Comparison of ENCODE assay signal across 9 cellular contexts in genomic region chr17:51166198-51166986, GRCh38. TPM values are rescaled to one million over a fixed set of nuclear protein-coding genes. Genes with fewer than 3 reads are reported as not detected.
A peak's percentile ranks its signal among the peaks of the same experiment; 100 is the strongest.
DNase-seq lines count a peak whose midpoint lies in the region; ATAC-seq, FAIRE-seq and TF ChIP-seq lines count a peak whose summit lies in the region.
"Had no signal": no experiment of that assay in that cellular context is flagged by ENCODE, and none has a peak within 500 bp of the region (broad histone marks: within the 10 kb centered on the region; RNA-seq: fewer than 3 reads in every experiment).

TSS of gene NME2 (plus strand) at chr17:51166411. CDS start at chr17:51166831, 420 bp downstream.

- TF ChIP-seq EP300 in HepG2 (IDR thresholded peaks at IDR 0.05; ENCODE audit: low read depth in 2 of 2, low read length in 2 of 2) (no peak), HepG2 (CRISPR knock-in tag; IDR thresholded peaks at IDR 0.05; ENCODE audit: borderline replicate concordance) (no peak)

- peaks cover 36% of the 10 kb centered on the region for H3K4me1 Mint-ChIP-seq in activated CD4-positive, alpha-beta T cell treated with anti-CD3 and anti-CD28 coated beads, Interleukin-2, amount 10 ng/mL, durations not matched to agents 7 days and 5 days

- H3K4me2 ChIP-seq in HepG2 (ENCODE audit: low read depth, low read length): peak within 1 kb of the TSS; percentile 88

- ATAC-seq in GM18870 (IDR thresholded peaks at IDR 0.05; ENCODE audit: unreplicated experiment) (peak; percentile 59), HG03108 (IDR thresholded peaks at IDR 0.05; ENCODE audit: unreplicated experiment) (peak; percentile 81), HepG2 (peak; percentile 91)

- peak within 1 kb of the TSS; percentile 85 for H2AFZ ChIP-seq in HepG2 (ENCODE audit: low read length)

- intact Hi-C loops in HepG2 (cut with micrococcal nuclease; ENCODE audit: unreplicated experiment): loop anchor here (2.0 to 5.0 kb wide), 2 partner anchors 94 to 164 kb away; partner anchors contain the start of genes MBTD1 and UTP18

- peak within 1 kb of the TSS; percentile 89 for H3K9ac ChIP-seq in HepG2 (ENCODE audit: insufficient read depth, low read depth, low read length)

- H3K27me3 ChIP-seq in HepG2 (ENCODE audit: control insufficient read depth in 1 of 2, insufficient read depth in 2 of 2, low read length in 2 of 2): no peaks in the 10 kb centered on the region

- CTCF ChIA-PET in activated CD4-positive, alpha-beta T cell treated with anti-CD3 and anti-CD28 coated beads, Interleukin-2, amount 10 ng/mL, durations not matched to agents 7 days and 5 days (lab: Charles Lee): interaction anchor here (0.9 to 1.2 kb wide), 3 partner anchors 14 to 314 kb away, joined by 3 read pairs; no protein-coding TSS in a partner anchor
- CTCF ChIA-PET in HepG2 (lab: Yijun Ruan, JAX; ENCODE audit: low intra/inter-chr PET ratio, low total read pairs): interaction anchor here (1.1 to 1.6 kb wide), 3 partner anchors 47 to 166 kb away, joined by 3 to 5 read pairs (median 4); no protein-coding TSS in a partner anchor

- peak within 1 kb of the TSS; percentile 92 for H3K4me3 ChIP-seq in AG10803 (ENCODE audit: low read length)
- H3K4me3 ChIP-seq in HepG2 (replicated peaks in 1 of 3; ENCODE audit: insufficient read depth in 1 of 3, low read depth in 2 of 3, low read length in 3 of 3): peak within 1 kb of the TSS; percentile 70 to 96 (median 88)

- peak; percentile 42; the same call in 1 of the 2 replicates for TF ChIP-seq RAD21 in HepG2 (CRISPR knock-in tag; IDR thresholded peaks at IDR 0.05)

- WGBS in HepG2 (ENCODE audit: low lambda C conversion rate): 1% methylated on average over 27 of the region's 98 CpGs

- FAIRE-seq in HepG2 (lab: Jason Lieb, UNC): peak; percentile 85
- FAIRE-seq: endometrium had no signal

- BruUV-seq in HepG2 (replicated peaks; lab: Mats Ljungman, UMichigan): no TSS peak

- H3K9me3 Mint-ChIP-seq in activated CD4-positive, alpha-beta T cell treated with anti-CD3 and anti-CD28 coated beads, Interleukin-2, amount 10 ng/mL, durations not matched to agents 7 days and 5 days: no peaks in the 10 kb centered on the region

- H3K27me3 Mint-ChIP-seq in activated CD4-positive, alpha-beta T cell treated with anti-CD3 and anti-CD28 coated beads, Interleukin-2, amount 10 ng/mL, durations not matched to agents 7 days and 5 days: no peaks in the 10 kb centered on the region

- TF ChIP-seq POLR2A in HepG2 (IDR thresholded peaks at IDR 0.05; ENCODE audit: insufficient read depth in 1 of 2, low read depth in 2 of 2, low read length in 2 of 2): peak; percentile 90 to 93

- DNase-seq in AG10803 (ENCODE audit: low read depth) (peak; percentile 81), NCI-H460 (ENCODE audit: extremely low read depth, low read depth) (peak; percentile 84), dermis blood vessel endothelial cell (peak; percentile 81), HepG2 (ENCODE audit: low spot score) (peak; percentile 89)
- peak; percentile 65 for DNase-seq in activated CD4-positive, alpha-beta T cell treated with anti-CD3 and anti-CD28 coated beads, Interleukin-2, amount 10 ng/mL, durations not matched to agents 7 days and 5 days
- DNase-seq in stimulated activated CD4-positive, alpha-beta T cell treated with anti-CD3 and anti-CD28 coated beads, Interleukin-4, amount 100 ng/mL, for 1 hour: peak; percentile 74

- H3K36me3 ChIP-seq in HepG2 (replicated peaks in 1 of 2; ENCODE audit: control insufficient read depth in 1 of 2, insufficient read depth in 2 of 2, low read length in 2 of 2): peaks cover 22 to 58% of the 10 kb centered on the region in 2 experiments

- peak within 1 kb of the TSS; percentile 90 for H3K4me3 Mint-ChIP-seq in activated CD4-positive, alpha-beta T cell treated with anti-CD3 and anti-CD28 coated beads, Interleukin-2, amount 10 ng/mL, durations not matched to agents 7 days and 5 days

- peak within 1 kb of the TSS; percentile 100 for H3K27ac Mint-ChIP-seq in activated CD4-positive, alpha-beta T cell treated with anti-CD3 and anti-CD28 coated beads, Interleukin-2, amount 10 ng/mL, durations not matched to agents 7 days and 5 days

- in situ Hi-C loops in HepG2 (cut with HindIII; ENCODE audit: extremely low pct_ligation_motif_present, low pct_unique_long_range_greater_than_20kb): no loop called here

- TF ChIP-seq CTCF in AG10803 (conservative IDR thresholded peaks at IDR 0.05; ENCODE audit: low read length) (0 out of 2 replicates have a peak, but pooled peaks have one; percentile 3), HepG2 (CRISPR knock-in tag; IDR thresholded peaks at IDR 0.05) (peak; percentile 50)

- peak within 1 kb of the TSS; percentile 80 for H3K27ac ChIP-seq in HepG2 (ENCODE audit: extremely low read length, insufficient read depth, low read length)

- no peaks in the 10 kb centered on the region for H4K20me1 ChIP-seq in HepG2 (ENCODE audit: insufficient read depth, low read length)

- no peaks in the 10 kb centered on the region for H3K9me3 ChIP-seq in HepG2 (ENCODE audit: low read length)

- H3K4me1 ChIP-seq in HepG2 (ENCODE audit: insufficient read depth, low read length): peaks cover 32% of the 10 kb centered on the region

- peaks cover 17% of the 10 kb centered on the region for H3K79me2 ChIP-seq in HepG2 (ENCODE audit: insufficient read depth, low read length)

- peaks cover 48% of the 10 kb centered on the region for H3K36me3 Mint-ChIP-seq in activated CD4-positive, alpha-beta T cell treated with anti-CD3 and anti-CD28 coated beads, Interleukin-2, amount 10 ng/mL, durations not matched to agents 7 days and 5 days (ENCODE audit: low read depth)

- POLR2A ChIA-PET in activated CD4-positive, alpha-beta T cell treated with anti-CD3 and anti-CD28 coated beads, Interleukin-2, amount 10 ng/mL, durations not matched to agents 7 days and 5 days (lab: Charles Lee): interaction anchor here (1.7 kb wide), 1 partner anchor 13 kb away, joined by 4 read pairs; the partner anchor contains the start of gene NME1
- POLR2A ChIA-PET in HepG2 (lab: Yijun Ruan, JAX): interaction anchor here (0.7 to 5.3 kb wide), 4 partner anchors 12 to 95 kb away, joined by 3 to 43 read pairs (median 4); partner anchors contain the start of gene NME1

TF ChIP-seq in HepG2, 621 proteins besides CTCF, POLR2A, EP300 and RAD21 (continues in another document):
- no peak for TF ChIP-seq ZFP36L2 (CRISPR knock-in tag; IDR thresholded peaks at IDR 0.05)
- peak; percentile 35; the same call in 1 of the 2 replicates for TF ChIP-seq IRF2 (CRISPR knock-in tag; IDR thresholded peaks at IDR 0.05)
- TF ChIP-seq PBX3 (CRISPR knock-in tag; IDR thresholded peaks at IDR 0.05; ENCODE audit: borderline replicate concordance): 0 out of 2 replicates have a peak, but pooled peaks have one; percentile 4
- 0 out of 2 replicates have a peak, but pooled peaks have one; percentile 7 for TF ChIP-seq ARHGAP35 (CRISPR knock-in tag; IDR thresholded peaks at IDR 0.05; ENCODE audit: borderline replicate concordance)
- TF ChIP-seq NFATC3 (CRISPR knock-in tag; IDR thresholded peaks at IDR 0.05): peak; percentile 81; the same call in 1 of the 2 replicates
- peak; percentile 12; the same call in 1 of the 2 replicates for TF ChIP-seq ZNF670 (CRISPR knock-in tag; IDR thresholded peaks at IDR 0.05; ENCODE audit: borderline replicate concordance)
- no peak for TF ChIP-seq KDM1A (CRISPR knock-in tag; IDR thresholded peaks at IDR 0.05)
- TF ChIP-seq ZNF564 (CRISPR knock-in tag; IDR thresholded peaks at IDR 0.05): 0 out of 2 replicates have a peak, but pooled peaks have one; percentile 86
- TF ChIP-seq ZNF260 (CRISPR knock-in tag; IDR thresholded peaks at IDR 0.05; ENCODE audit: borderline replicate concordance, low read depth): no peak

RNA-seq across cellular contexts. Expression of gene NME2, which starts in this region (rescaled TPM):
- 769 and 858 TPM in 2 replicates for total RNA-seq in NCI-H460 (2014; rRNA removed; shearing (Covaris generic))
- 1,103 and 1,477 TPM in 2 replicates for polyA plus RNA-seq in NCI-H460 (2014; cell fraction: nucleus; rRNA removed)
- 100 to 1,000 TPM; 368 to 415 TPM for total RNA-seq in activated CD4-positive, alpha-beta T cell treated with anti-CD3 and anti-CD28 coated beads, Interleukin-2, amount 10 ng/mL, durations not matched to agents 7 days and 5 days
- total RNA-seq in dermis blood vessel endothelial cell: 537 and 883 TPM in 2 replicates
- total RNA-seq in HepG2 (2016; rRNA removed; fragmentation: Illumina TruSeq; extraction: Trizol): 1,213 and 1,462 TPM in 2 replicates
- 3,248 and 3,475 TPM in 2 replicates for total RNA-seq in HepG2 (2016; cell fraction: cytosol; rRNA removed; fragmentation: Illumina TruSeq; extraction: Trizol; ENCODE audit: low read depth)
- total RNA-seq in HepG2 (2016; cell fraction: insoluble cytoplasmic fraction; rRNA removed; fragmentation: Illumina TruSeq; extraction: Trizol): 1,244 and 1,442 TPM in 2 replicates
- 1,855 and 2,042 TPM in 2 replicates for total RNA-seq in HepG2 (2016; cell fraction: membrane; rRNA removed; fragmentation: Illumina TruSeq; extraction: Trizol)
- 411 and 427 TPM in 2 replicates for total RNA-seq in HepG2 (2016; cell fraction: nucleus; rRNA removed; fragmentation: Illumina TruSeq; extraction: Trizol)
- polyA plus RNA-seq in HepG2 (2011; rRNA removed): 670 and 790 TPM in 2 replicates
- 823 and 1,054 TPM in 2 replicates for polyA plus RNA-seq in HepG2 (2011; cell fraction: cytosol; rRNA removed)
- 217 and 230 TPM in 2 replicates for polyA plus RNA-seq in HepG2 (2011; cell fraction: nucleus; rRNA removed)
- 662 and 954 TPM in 2 replicates for polyA plus RNA-seq in HepG2 (2012)
- polyA plus RNA-seq in HepG2 (2016; cell fraction: cytosol; fragmentation: Illumina TruSeq; extraction: Trizol; ENCODE audit: low read depth): 3,109 and 3,480 TPM in 2 replicates
- polyA plus RNA-seq in HepG2 (2016; cell fraction: insoluble cytoplasmic fraction; fragmentation: Illumina TruSeq; extraction: Trizol; ENCODE audit: low read depth): 1,218 and 1,270 TPM in 2 replicates
- polyA plus RNA-seq in HepG2 (2016; cell fraction: membrane; fragmentation: Illumina TruSeq; extraction: Trizol; ENCODE audit: low read depth): 1,530 and 1,727 TPM in 2 replicates
- 589 and 653 TPM in 2 replicates for polyA plus RNA-seq in HepG2 (2016; cell fraction: nucleus; fragmentation: Illumina TruSeq; extraction: Trizol; ENCODE audit: insufficient read depth, low read depth)
- 231 and 251 TPM in 2 replicates for polyA minus RNA-seq in HepG2 (2011; rRNA and poly(A)+ RNA removed; ENCODE audit: low replicate concordance)
- 123 and 148 TPM in 2 replicates for polyA minus RNA-seq in HepG2 (2011; cell fraction: cytosol; rRNA and poly(A)+ RNA removed)
- polyA minus RNA-seq in HepG2 (2011; cell fraction: nucleus; rRNA and poly(A)+ RNA removed): 67.9 and 74.3 TPM in 2 replicates

Comparison
In these comparisons a context has a peak if more than half of its experiments do, and no peak if none do; other contexts are left out.
1. Peak in every context shown above with its lines: DNase-seq, ATAC-seq, H3K4me3 ChIP-seq and H3K27ac ChIP-seq.